1 cellular context compared by ENCODE assay signal in the genomic region with DNA sequence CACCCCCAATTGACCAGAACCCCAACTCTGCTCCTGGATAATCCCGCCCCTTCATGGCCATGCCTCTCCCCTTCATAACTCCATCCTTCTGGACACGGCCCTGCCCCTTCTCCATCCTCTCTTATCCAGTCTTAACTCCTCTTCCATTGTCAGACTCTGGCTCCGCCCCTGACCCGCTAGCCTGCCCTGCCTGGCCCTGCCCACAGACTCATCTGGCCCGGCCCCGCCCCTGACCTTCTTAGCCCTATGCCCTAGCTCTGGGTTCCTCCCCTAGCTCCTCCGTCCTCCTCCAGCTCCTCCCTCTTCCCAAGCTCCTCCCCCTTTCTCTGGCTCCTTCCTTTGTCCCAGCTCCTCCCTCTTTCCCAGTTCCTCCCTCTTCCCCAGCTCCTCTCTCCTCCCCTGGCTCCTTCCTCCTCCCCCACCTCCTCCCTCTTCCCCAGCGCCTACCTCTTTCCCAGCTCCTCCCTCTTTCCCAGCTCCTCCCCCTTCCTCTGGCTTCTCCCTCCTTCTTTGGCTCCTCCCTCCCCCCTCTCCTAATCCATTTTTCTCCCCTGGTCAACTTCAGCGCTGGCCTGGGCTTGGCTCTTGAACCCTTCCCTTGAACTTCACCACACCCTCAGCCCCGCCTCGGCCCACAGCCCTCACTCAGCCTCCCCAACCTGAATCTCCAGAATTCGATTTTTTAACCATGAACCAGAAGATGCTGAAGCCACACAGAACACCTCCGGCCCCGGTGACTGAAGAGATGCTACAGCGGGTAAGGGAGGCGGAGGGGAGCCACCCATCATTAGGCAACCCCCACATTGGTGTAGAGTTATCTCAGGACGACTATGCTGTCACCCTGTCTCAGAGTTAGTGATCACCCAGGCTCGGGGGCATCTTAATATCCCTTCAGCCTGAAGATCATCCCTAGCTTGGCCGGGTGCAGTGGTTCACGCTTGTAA.
TF ChIP-seq lines count a peak whose summit lies in the region.

No MANE protein-coding gene starts in this region.

TF ChIP-seq in K562, 482 proteins besides CTCF, POLR2A, EP300 and RAD21 (continued from another document and continues in another):
- TF ChIP-seq CGGBP1 (CRISPR knock-in tag; IDR thresholded peaks at IDR 0.05), result no peak
- no peak for TF ChIP-seq ADNP (tag; IDR thresholded peaks at IDR 0.05)
- no peak for TF ChIP-seq ZNF184 (CRISPR knock-in tag; IDR thresholded peaks at IDR 0.05)
- TF ChIP-seq, protein P1, sequence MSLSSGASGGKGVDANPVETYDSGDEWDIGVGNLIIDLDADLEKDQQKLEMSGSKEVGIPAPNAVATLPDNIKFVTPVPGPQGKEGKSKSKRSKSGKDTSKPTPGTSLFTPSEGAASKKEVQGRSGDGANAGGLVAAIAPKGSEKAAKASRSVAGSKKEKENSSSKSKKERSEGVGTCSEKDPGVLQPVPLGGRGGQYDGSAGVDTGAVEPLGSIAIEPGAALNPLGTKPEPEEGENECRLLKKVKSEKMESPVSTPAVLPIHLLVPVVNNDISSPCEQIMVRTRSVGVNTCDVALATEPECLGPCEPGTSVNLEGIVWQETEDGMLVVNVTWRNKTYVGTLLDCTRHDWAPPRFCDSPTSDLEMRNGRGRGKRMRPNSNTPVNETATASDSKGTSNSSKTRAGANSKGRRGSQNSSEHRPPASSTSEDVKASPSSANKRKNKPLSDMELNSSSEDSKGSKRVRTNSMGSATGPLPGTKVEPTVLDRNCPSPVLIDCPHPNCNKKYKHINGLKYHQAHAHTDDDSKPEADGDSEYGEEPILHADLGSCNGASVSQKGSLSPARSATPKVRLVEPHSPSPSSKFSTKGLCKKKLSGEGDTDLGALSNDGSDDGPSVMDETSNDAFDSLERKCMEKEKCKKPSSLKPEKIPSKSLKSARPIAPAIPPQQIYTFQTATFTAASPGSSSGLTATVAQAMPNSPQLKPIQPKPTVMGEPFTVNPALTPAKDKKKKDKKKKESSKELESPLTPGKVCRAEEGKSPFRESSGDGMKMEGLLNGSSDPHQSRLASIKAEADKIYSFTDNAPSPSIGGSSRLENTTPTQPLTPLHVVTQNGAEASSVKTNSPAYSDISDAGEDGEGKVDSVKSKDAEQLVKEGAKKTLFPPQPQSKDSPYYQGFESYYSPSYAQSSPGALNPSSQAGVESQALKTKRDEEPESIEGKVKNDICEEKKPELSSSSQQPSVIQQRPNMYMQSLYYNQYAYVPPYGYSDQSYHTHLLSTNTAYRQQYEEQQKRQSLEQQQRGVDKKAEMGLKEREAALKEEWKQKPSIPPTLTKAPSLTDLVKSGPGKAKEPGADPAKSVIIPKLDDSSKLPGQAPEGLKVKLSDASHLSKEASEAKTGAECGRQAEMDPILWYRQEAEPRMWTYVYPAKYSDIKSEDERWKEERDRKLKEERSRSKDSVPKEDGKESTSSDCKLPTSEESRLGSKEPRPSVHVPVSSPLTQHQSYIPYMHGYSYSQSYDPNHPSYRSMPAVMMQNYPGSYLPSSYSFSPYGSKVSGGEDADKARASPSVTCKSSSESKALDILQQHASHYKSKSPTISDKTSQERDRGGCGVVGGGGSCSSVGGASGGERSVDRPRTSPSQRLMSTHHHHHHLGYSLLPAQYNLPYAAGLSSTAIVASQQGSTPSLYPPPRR (CRISPR knock-in tag; IDR thresholded peaks at IDR 0.05; ENCODE audit: borderline replicate concordance), result no peak
- no peak for TF ChIP-seq SMC3 (conservative IDR thresholded peaks at IDR 0.05; ENCODE audit: insufficient read depth, low read depth, low read length)
- TF ChIP-seq CC2D1A (IDR thresholded peaks at IDR 0.05), result peak; percentile 74
- no peak for TF ChIP-seq NR1H2 (CRISPR knock-in tag; IDR thresholded peaks at IDR 0.05)
- 0 out of 2 replicates have a peak, but pooled peaks have one; percentile 38 for TF ChIP-seq CTBP1 (IDR thresholded peaks at IDR 0.05; ENCODE audit: borderline replicate concordance)
- no peak for TF ChIP-seq TARDBP (IDR thresholded peaks at IDR 0.05)
- TF ChIP-seq ZNF24 (IDR thresholded peaks at IDR 0.05), result no peak
- no peak for TF ChIP-seq U2AF1 (optimal IDR thresholded peaks at IDR 0.05; ENCODE audit: low read depth, low read length)
- TF ChIP-seq ZNF507 (tag; conservative IDR thresholded peaks at IDR 0.05), result no peak
- no peak for TF ChIP-seq ZNF274 (IDR thresholded peaks at IDR 0.05; ENCODE audit: borderline replicate concordance, low read depth, low read length)
- TF ChIP-seq ZC3H8 (IDR thresholded peaks at IDR 0.05), result peak; percentile 92; the same call in 1 of the 2 replicates
- no peak for TF ChIP-seq HNRNPH1 (optimal IDR thresholded peaks at IDR 0.05; ENCODE audit: low read depth, low read length)
- no peak for TF ChIP-seq TRIM28 (IDR thresholded peaks at IDR 0.05)
- no peak for TF ChIP-seq PYGO2 (tag; IDR thresholded peaks at IDR 0.05)
- TF ChIP-seq HMGN3 (IDR thresholded peaks at IDR 0.05; ENCODE audit: borderline replicate concordance, extremely low read depth, insufficient read length, low read depth, low read length), result no peak
- no peak for TF ChIP-seq ZNF239 (CRISPR knock-in tag; IDR thresholded peaks at IDR 0.05)
- TF ChIP-seq ZFP91 (CRISPR knock-in tag; IDR thresholded peaks at IDR 0.05), result no peak
- TF ChIP-seq BHLHE40 (IDR thresholded peaks at IDR 0.05; ENCODE audit: low read length), result no peak
- no peak for TF ChIP-seq KLF1 (tag; IDR thresholded peaks at IDR 0.05)
- no peak for TF ChIP-seq HNRNPK (IDR thresholded peaks at IDR 0.05; ENCODE audit: low read depth, low read length, poor library complexity, severe bottlenecking)
- TF ChIP-seq KLF6 (CRISPR knock-in tag; IDR thresholded peaks at IDR 0.05; ENCODE audit: borderline replicate concordance), result no peak
- no peak for TF ChIP-seq CBX8 (IDR thresholded peaks at IDR 0.05; ENCODE audit: borderline replicate concordance, extremely low read depth, low read depth, low read length, poor library complexity, severe bottlenecking)
- TF ChIP-seq SOX6 (IDR thresholded peaks at IDR 0.05), result peak; percentile 37; the same call in 1 of the 2 replicates
- TF ChIP-seq SRF (CRISPR knock-in tag; IDR thresholded peaks at IDR 0.05), result no peak
- no peak for TF ChIP-seq ZNF511 (CRISPR knock-in tag; IDR thresholded peaks at IDR 0.05)
- TF ChIP-seq CREM (IDR thresholded peaks at IDR 0.05; ENCODE audit: low read depth), result peak; percentile 28; the same call in 1 of the 2 replicates
- no peak for TF ChIP-seq ZNF785 (CRISPR knock-in tag; IDR thresholded peaks at IDR 0.05)
- TF ChIP-seq ZNF695 (CRISPR knock-in tag; IDR thresholded peaks at IDR 0.05), result no peak
- TF ChIP-seq DPF2 (IDR thresholded peaks at IDR 0.05), result peak; percentile 93
- TF ChIP-seq CBFB (CRISPR knock-in tag; IDR thresholded peaks at IDR 0.05), result no peak
- no peak for TF ChIP-seq RFX5 (IDR thresholded peaks at IDR 0.05; ENCODE audit: low read depth, low read length)
- TF ChIP-seq TCF7 (IDR thresholded peaks at IDR 0.05; ENCODE audit: borderline replicate concordance), result 0 out of 2 replicates have a peak, but pooled peaks have one; percentile 28
- TF ChIP-seq ZBTB17 (CRISPR knock-in tag; IDR thresholded peaks at IDR 0.05), result no peak
- TF ChIP-seq SAFB (IDR thresholded peaks at IDR 0.05; ENCODE audit: borderline replicate concordance, low read depth, low read length), result no peak
- TF ChIP-seq NRF1 (conservative IDR thresholded peaks at IDR 0.05 in 1 of 2, IDR thresholded peaks at IDR 0.05 in 1 of 2), result peak; percentile 57 to 71
- no peak for TF ChIP-seq SMARCC2 (IDR thresholded peaks at IDR 0.05; ENCODE audit: low read depth)
- TF ChIP-seq JUN (IDR thresholded peaks at IDR 0.05; ENCODE audit: borderline replicate concordance, low read depth, low read length), result no peak
- TF ChIP-seq JUN (CRISPR knock-in tag; IDR thresholded peaks at IDR 0.05; ENCODE audit: borderline replicate concordance), result 0 out of 2 replicates have a peak, but pooled peaks have one; percentile 56
- peak; percentile 51; the same call in 1 of the 2 replicates for TF ChIP-seq NKRF (IDR thresholded peaks at IDR 0.05; ENCODE audit: borderline replicate concordance)
- TF ChIP-seq, protein P2, sequence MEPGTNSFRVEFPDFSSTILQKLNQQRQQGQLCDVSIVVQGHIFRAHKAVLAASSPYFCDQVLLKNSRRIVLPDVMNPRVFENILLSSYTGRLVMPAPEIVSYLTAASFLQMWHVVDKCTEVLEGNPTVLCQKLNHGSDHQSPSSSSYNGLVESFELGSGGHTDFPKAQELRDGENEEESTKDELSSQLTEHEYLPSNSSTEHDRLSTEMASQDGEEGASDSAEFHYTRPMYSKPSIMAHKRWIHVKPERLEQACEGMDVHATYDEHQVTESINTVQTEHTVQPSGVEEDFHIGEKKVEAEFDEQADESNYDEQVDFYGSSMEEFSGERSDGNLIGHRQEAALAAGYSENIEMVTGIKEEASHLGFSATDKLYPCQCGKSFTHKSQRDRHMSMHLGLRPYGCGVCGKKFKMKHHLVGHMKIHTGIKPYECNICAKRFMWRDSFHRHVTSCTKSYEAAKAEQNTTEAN (CRISPR knock-in tag; IDR thresholded peaks at IDR 0.05), result no peak
- TF ChIP-seq NFATC3 (IDR thresholded peaks at IDR 0.05), result no peak
- no peak for TF ChIP-seq ZNF764 (CRISPR knock-in tag; IDR thresholded peaks at IDR 0.05; ENCODE audit: low read depth)
- peak; percentile 96 for TF ChIP-seq OTX1 (CRISPR knock-in tag; IDR thresholded peaks at IDR 0.05)
- TF ChIP-seq ATF4 (CRISPR knock-in tag; IDR thresholded peaks at IDR 0.05), result no peak
- TF ChIP-seq, protein P3, sequence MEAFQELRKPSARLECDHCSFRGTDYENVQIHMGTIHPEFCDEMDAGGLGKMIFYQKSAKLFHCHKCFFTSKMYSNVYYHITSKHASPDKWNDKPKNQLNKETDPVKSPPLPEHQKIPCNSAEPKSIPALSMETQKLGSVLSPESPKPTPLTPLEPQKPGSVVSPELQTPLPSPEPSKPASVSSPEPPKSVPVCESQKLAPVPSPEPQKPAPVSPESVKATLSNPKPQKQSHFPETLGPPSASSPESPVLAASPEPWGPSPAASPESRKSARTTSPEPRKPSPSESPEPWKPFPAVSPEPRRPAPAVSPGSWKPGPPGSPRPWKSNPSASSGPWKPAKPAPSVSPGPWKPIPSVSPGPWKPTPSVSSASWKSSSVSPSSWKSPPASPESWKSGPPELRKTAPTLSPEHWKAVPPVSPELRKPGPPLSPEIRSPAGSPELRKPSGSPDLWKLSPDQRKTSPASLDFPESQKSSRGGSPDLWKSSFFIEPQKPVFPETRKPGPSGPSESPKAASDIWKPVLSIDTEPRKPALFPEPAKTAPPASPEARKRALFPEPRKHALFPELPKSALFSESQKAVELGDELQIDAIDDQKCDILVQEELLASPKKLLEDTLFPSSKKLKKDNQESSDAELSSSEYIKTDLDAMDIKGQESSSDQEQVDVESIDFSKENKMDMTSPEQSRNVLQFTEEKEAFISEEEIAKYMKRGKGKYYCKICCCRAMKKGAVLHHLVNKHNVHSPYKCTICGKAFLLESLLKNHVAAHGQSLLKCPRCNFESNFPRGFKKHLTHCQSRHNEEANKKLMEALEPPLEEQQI (IDR thresholded peaks at IDR 0.05), result no peak
- TF ChIP-seq MCM2 (IDR thresholded peaks at IDR 0.05; ENCODE audit: low read depth), result peak; percentile 100
- TF ChIP-seq SREBF1 (IDR thresholded peaks at IDR 0.05; ENCODE audit: borderline replicate concordance, low read depth, low read length), result no peak
- no peak for TF ChIP-seq FOS (IDR thresholded peaks at IDR 0.05; ENCODE audit: extremely low read depth, insufficient read length)
- no peak for TF ChIP-seq HNRNPUL1 (IDR thresholded peaks at IDR 0.05; ENCODE audit: low read length)
- no peak for TF ChIP-seq ZNF583 (CRISPR knock-in tag; IDR thresholded peaks at IDR 0.05)
- no peak for TF ChIP-seq SLC30A9 (CRISPR knock-in tag; IDR thresholded peaks at IDR 0.05)
- TF ChIP-seq ZNF778 (CRISPR knock-in tag; IDR thresholded peaks at IDR 0.05), result no peak
- no peak for TF ChIP-seq DLX4 (CRISPR knock-in tag; IDR thresholded peaks at IDR 0.05)
